27 cellular contexts compared by ENCODE assay signal in genomic region chr11:102830328-102830727, GRCh38. TPM values are rescaled to one million over a fixed set of nuclear protein-coding genes. Genes with fewer than 3 reads are reported as not detected.
DNase-seq lines count a peak whose midpoint lies in the region; ATAC-seq and TF ChIP-seq lines count a peak whose summit lies in the region.
"Had no signal": no experiment of that assay in that cellular context is flagged by ENCODE, and none has a peak within 500 bp of the region (broad histone marks: within the 10 kb centered on the region; RNA-seq: fewer than 3 reads in every experiment).

No MANE protein-coding gene starts in this region.

- no peaks in the 10 kb centered on the region for H3K9me2 ChIP-seq in SK-N-SH

- H2AFZ ChIP-seq in SK-N-SH (ENCODE audit: low read depth), result peak overlapping the region; percentile 25
- H2AFZ ChIP-seq in osteoblast (ENCODE audit: low read length), result no peak overlapping the region

- H3K27me3 ChIP-seq in SK-N-SH (ENCODE audit: insufficient read depth), result no peaks in the 10 kb centered on the region
- no peaks in the 10 kb centered on the region for H3K27me3 ChIP-seq in osteoblast (ENCODE audit: insufficient read depth, low read length)
- H3K27me3 ChIP-seq: colonic mucosa, pancreas, upper lobe of left lung had no signal

- CTCF ChIA-PET in SK-N-SH (lab: Yijun Ruan, JAX), result interaction anchor here (0.6 to 1.2 kb wide), 2 partner anchors 111 to 154 kb away, joined by 3 read pairs; no protein-coding TSS in a partner anchor

- H3K9ac ChIP-seq in SK-N-SH, result no peak overlapping the region

- no peak for TF ChIP-seq CTCF in SK-N-SH (IDR thresholded peaks at IDR 0.05)
- no peak for TF ChIP-seq CTCF in osteoblast (IDR thresholded peaks at IDR 0.05; ENCODE audit: extremely low read depth, low read depth, low read length)

- DNase-seq in GM03348 (ENCODE audit: low spot score), result peak; percentile 30
- DNase-seq in SK-N-SH, result no peak
- no peak for DNase-seq in epithelial cell of prostate (ENCODE audit: low read depth, low spot score)
- DNase-seq in osteoblast (ENCODE audit: insufficient read length, low spot score, missing footprints), result peak; percentile 45
- no peak for DNase-seq in posterior vena cava (ENCODE audit: low spot score)
- no peak for DNase-seq in activated CD8-positive, alpha-beta memory T cell treated with anti-CD3 and anti-CD28 coated beads for 24 hours
- no peak for DNase-seq in pons (ENCODE audit: low spot score)
- DNase-seq: activated CD4-positive, alpha-beta T cell treated with anti-CD3 and anti-CD28 coated beads, Interleukin-2, amount 10 ng/mL, durations not matched to agents 7 days and 5 days; activated CD8-positive, alpha-beta memory T cell treated with anti-CD3 and anti-CD28 coated beads, Interleukin-2, amount 10 ng/mL, durations not matched to agents 7 days and 5 days; activated T-cell treated with anti-CD3 and anti-CD28 coated beads, Interleukin-2, amount 50 U/mL, for 48 hours; adrenal gland; colonic mucosa; DMS79 treated with DMSO at 0.1 percent for 48 hours; islet precursor cell; lower lobe of right lung; NCI-H510A treated with DMSO at 0.1 percent for 48 hours; pancreas; right cardiac atrium; SHP77; stimulated activated CD4-positive, alpha-beta T cell treated with anti-CD3 and anti-CD28 coated beads, Interleukin-2, amount 100 ng/mL, for 48 hours; SW 1271; T1000; upper lobe of left lung had no signal

- no peak for TF ChIP-seq EP300 in SK-N-SH (IDR thresholded peaks at IDR 0.05; ENCODE audit: borderline replicate concordance in 1 of 2, low read depth in 1 of 2, low read length in 1 of 2)

- H3K4me2 ChIP-seq in SK-N-SH, result peak overlapping the region; percentile 47
- peak overlapping the region; percentile 10 for H3K4me2 ChIP-seq in osteoblast (ENCODE audit: insufficient read depth, low read length)

- no peak for ATAC-seq in HG03135 (IDR thresholded peaks at IDR 0.05; ENCODE audit: unreplicated experiment)
- ATAC-seq: activated CD8-positive, alpha-beta memory T cell treated with anti-CD3 and anti-CD28 coated beads, Interleukin-2, amount 10 ng/mL, durations not matched to agents 7 days and 5 days; lower lobe of right lung; right cardiac atrium had no signal

- no peak for TF ChIP-seq RAD21 in SK-N-SH (IDR thresholded peaks at IDR 0.05; ENCODE audit: low read length)

- H3K4me3 ChIP-seq in SK-N-SH (ENCODE audit: low read depth in 2 of 2, low read length in 1 of 2) (no peak overlapping the region; a peak in 1 of 4 replicates), osteoblast (ENCODE audit: insufficient read depth, low read length) (no peak overlapping the region)
- H3K4me3 ChIP-seq: adrenal gland, colonic mucosa, lower lobe of right lung, pancreas, upper lobe of left lung had no signal

- POLR2A ChIA-PET in SK-N-SH (lab: Yijun Ruan, JAX), result no interaction called here

- peaks cover 0 to 11% of the 10 kb centered on the region in 2 experiments; a peak in 2 of 4 replicates for H3K4me1 ChIP-seq in SK-N-SH (ENCODE audit: control insufficient read depth in 1 of 2, insufficient read depth in 2 of 2, low read depth in 1 of 2, low read length in 1 of 2)
- H3K4me1 ChIP-seq in osteoblast (ENCODE audit: insufficient read depth, low read length), result peaks cover 4% of the 10 kb centered on the region
- H3K4me1 ChIP-seq: adrenal gland, colonic mucosa, lower lobe of right lung, pancreas had no signal

- intact Hi-C loops in posterior vena cava (cut with DNase I), result no loop called here

- no peak overlapping the region for H3K27ac ChIP-seq in SK-N-SH (ENCODE audit: low read depth in 2 of 2, low read length in 1 of 2)
- peak overlapping the region; percentile 70 for H3K27ac ChIP-seq in epithelial cell of prostate
- no peak overlapping the region for H3K27ac ChIP-seq in osteoblast (ENCODE audit: low read depth, low read length)
- H3K27ac ChIP-seq: adrenal gland, colonic mucosa, lower lobe of right lung, pancreas, upper lobe of left lung had no signal

- H3K9me3 ChIP-seq in SK-N-SH, result no peaks in the 10 kb centered on the region
- H3K9me3 ChIP-seq in osteoblast (ENCODE audit: low read depth, low read length), result no peaks in the 10 kb centered on the region
- H3K9me3 ChIP-seq: adrenal gland, colonic mucosa, lower lobe of right lung, pancreas, upper lobe of left lung had no signal

- 10% methylated on average over 2 of the region's 2 CpGs for WGBS in SK-N-SH (ENCODE audit: low lambda C conversion rate)

- H3K36me3 ChIP-seq in SK-N-SH (replicated peaks in 1 of 2; ENCODE audit: control insufficient read depth in 1 of 2, insufficient read depth in 2 of 2, low read length in 1 of 2) (no peaks in the 10 kb centered on the region), osteoblast (ENCODE audit: insufficient read depth, low read length) (no peaks in the 10 kb centered on the region)
- H3K36me3 ChIP-seq: adrenal gland, colonic mucosa, lower lobe of right lung, pancreas, upper lobe of left lung had no signal

- no peaks in the 10 kb centered on the region for H3F3A ChIP-seq in SK-N-SH (replicated peaks; ENCODE audit: insufficient read depth)

- H3K79me2 ChIP-seq in SK-N-SH (ENCODE audit: insufficient read depth), result no peaks in the 10 kb centered on the region
- no peaks in the 10 kb centered on the region for H3K79me2 ChIP-seq in osteoblast (ENCODE audit: insufficient read depth, low read length)

- H4K20me1 ChIP-seq in SK-N-SH (ENCODE audit: insufficient read depth), result no peaks in the 10 kb centered on the region
- H4K20me1 ChIP-seq in osteoblast (ENCODE audit: insufficient read depth, low read length), result no peaks in the 10 kb centered on the region

TF ChIP-seq in SK-N-SH, 30 proteins besides CTCF, POLR2A, EP300 and RAD21 (continues in another document):
- no peak for TF ChIP-seq FOXM1 (IDR thresholded peaks at IDR 0.05; ENCODE audit: low read depth)
- no peak for TF ChIP-seq IRF3 (IDR thresholded peaks at IDR 0.05; ENCODE audit: low read depth, low read length)
- peak; percentile 31; the same call in 1 of the 2 replicates for TF ChIP-seq TCF12 (IDR thresholded peaks at IDR 0.05)
- no peak for TF ChIP-seq REST (IDR thresholded peaks at IDR 0.05; ENCODE audit: low read depth, low read length)
- TF ChIP-seq PBX3 (IDR thresholded peaks at IDR 0.05), result no peak

RNA-seq across cellular contexts. Expression of gene MMP3, which starts 13.1 kb away (rescaled TPM):
- 39.3 and 48.4 TPM in 2 replicates for polyA plus RNA-seq in SK-N-SH (2012; rRNA removed)
- 45.7 and 54.1 TPM in 2 replicates for polyA plus RNA-seq in SK-N-SH (2012; cell fraction: cytosol; rRNA removed)
- 14.4 and 28.1 TPM in 2 replicates for polyA plus RNA-seq in SK-N-SH (2012; cell fraction: nucleus; rRNA removed)
- total RNA-seq in osteoblast, result 1.8 and 5.1 TPM in 2 replicates
- total RNA-seq in posterior vena cava, result under 1 TPM; 0.14 to 0.60 TPM
- total RNA-seq: activated CD4-positive, alpha-beta T cell treated with anti-CD3 and anti-CD28 coated beads, Interleukin-2, amount 10 ng/mL, durations not matched to agents 7 days and 5 days; activated CD8-positive, alpha-beta memory T cell treated with anti-CD3 and anti-CD28 coated beads, Interleukin-2, amount 10 ng/mL, durations not matched to agents 7 days and 5 days; lower lobe of right lung; right cardiac atrium had no signal
- polyA plus RNA-seq: adrenal gland, CD14-positive monocyte, neural cell, right cardiac atrium had no signal

RNA-seq across cellular contexts. Expression of gene MMP1, which starts 32.4 kb away (rescaled TPM):
- 5.9 and 6.5 TPM in 2 replicates for polyA plus RNA-seq in SK-N-SH (2012; rRNA removed)
- 6.6 and 7.3 TPM in 2 replicates for polyA plus RNA-seq in SK-N-SH (2012; cell fraction: cytosol; rRNA removed)
- polyA plus RNA-seq in SK-N-SH (2012; cell fraction: nucleus; rRNA removed), result 1.6 and 3.6 TPM in 2 replicates
- total RNA-seq in osteoblast (0.72 and 1.5 TPM in 2 replicates), posterior vena cava (1 to 10 TPM in 1 of 2 donors, under 1 TPM in 1; 0.46 to 1.4 TPM)
- total RNA-seq: activated CD4-positive, alpha-beta T cell treated with anti-CD3 and anti-CD28 coated beads, Interleukin-2, amount 10 ng/mL, durations not matched to agents 7 days and 5 days; activated CD8-positive, alpha-beta memory T cell treated with anti-CD3 and anti-CD28 coated beads, Interleukin-2, amount 10 ng/mL, durations not matched to agents 7 days and 5 days; adrenal gland had no signal
- polyA plus RNA-seq: CD14-positive monocyte, neural cell had no signal

RNA-seq across cellular contexts. Expression of gene MMP12, which starts 44.5 kb away (rescaled TPM):
- polyA plus RNA-seq in SK-N-SH (2012; rRNA removed), result 2.0 and 2.8 TPM in 2 replicates
- polyA plus RNA-seq in SK-N-SH (2012; cell fraction: cytosol; rRNA removed), result 2.7 and 2.9 TPM in 2 replicates
- polyA plus RNA-seq in SK-N-SH (2012; cell fraction: nucleus; rRNA removed), result 1.00 and 2.0 TPM in 2 replicates
- total RNA-seq in osteoblast (under 0.01 and 0.36 TPM in 2 replicates), posterior vena cava (not detected)
- total RNA-seq: activated CD4-positive, alpha-beta T cell treated with anti-CD3 and anti-CD28 coated beads, Interleukin-2, amount 10 ng/mL, durations not matched to agents 7 days and 5 days; activated CD8-positive, alpha-beta memory T cell treated with anti-CD3 and anti-CD28 coated beads, Interleukin-2, amount 10 ng/mL, durations not matched to agents 7 days and 5 days; adrenal gland; right cardiac atrium had no signal
- polyA plus RNA-seq: adrenal gland, AG04450, CD14-positive monocyte, neural cell, pancreas, right cardiac atrium had no signal

RNA-seq across cellular contexts. Expression of gene MMP10, which starts 49.9 kb away (rescaled TPM):
- polyA plus RNA-seq in SK-N-SH (2012; rRNA removed), result 1.4 and 2.2 TPM in 2 replicates
- 1.8 and 2.6 TPM in 2 replicates for polyA plus RNA-seq in SK-N-SH (2012; cell fraction: cytosol; rRNA removed)
- 0.52 and 1.6 TPM in 2 replicates for polyA plus RNA-seq in SK-N-SH (2012; cell fraction: nucleus; rRNA removed)
- total RNA-seq in osteoblast, result not detected in 2 replicates
- not detected for total RNA-seq in posterior vena cava
- total RNA-seq: activated CD4-positive, alpha-beta T cell treated with anti-CD3 and anti-CD28 coated beads, Interleukin-2, amount 10 ng/mL, durations not matched to agents 7 days and 5 days; adrenal gland; lower lobe of right lung; right cardiac atrium had no signal
- polyA plus RNA-seq: adrenal gland, CD14-positive monocyte, neural cell, right cardiac atrium had no signal

Comparison
In these comparisons a context has a peak if more than half of its experiments do, and no peak if none do; other contexts are left out.
1. DNase-seq: peak in GM03348 (single experiment) and osteoblast (single experiment); none in SK-N-SH (single experiment), epithelial cell of prostate (single experiment), posterior vena cava (single experiment), activated CD8-positive, alpha-beta memory T cell treated with anti-CD3 and anti-CD28 coated beads for 24 hours (single experiment) and pons (single experiment).